ENCODE assay signal across 8 cellular contexts in the genomic region with DNA sequence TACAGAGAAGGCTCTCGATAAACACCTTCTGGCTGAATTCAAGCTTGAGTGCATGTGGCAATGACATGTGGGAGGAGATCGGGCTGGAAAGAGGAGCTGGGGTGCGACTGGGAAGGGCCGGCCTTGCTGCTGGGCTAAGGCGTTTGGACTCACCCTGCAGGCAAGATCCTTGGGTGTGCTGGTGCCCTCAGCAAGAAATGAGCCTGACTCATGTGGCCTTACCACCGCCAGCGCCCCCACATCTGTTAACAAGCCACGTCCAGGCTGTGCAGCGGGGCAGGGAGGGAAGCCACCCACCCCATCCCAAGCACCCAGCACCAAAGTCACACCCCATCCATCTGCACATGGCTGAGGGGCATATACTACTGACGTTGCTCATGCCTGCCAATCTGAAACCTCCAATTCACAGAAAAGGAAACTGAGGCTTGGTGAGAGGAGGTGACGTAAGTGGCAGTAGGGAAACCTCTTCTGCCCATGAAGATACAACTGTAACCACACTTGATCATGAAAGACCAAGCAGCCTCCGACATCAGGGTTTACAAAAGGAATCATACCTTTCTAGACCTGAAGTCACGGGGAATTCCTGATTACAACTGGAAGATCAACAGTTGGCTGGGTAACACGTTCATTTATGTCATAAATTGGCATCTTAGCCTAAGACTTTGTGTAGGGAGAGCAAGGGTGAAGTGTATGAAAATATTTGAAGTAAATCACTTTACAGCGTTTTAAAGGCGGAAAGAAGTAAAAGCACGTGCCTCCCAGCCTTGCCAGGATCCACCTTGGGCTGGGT. TPM values are rescaled to one million over a fixed set of nuclear protein-coding genes. Genes with fewer than 3 reads are reported as not detected.
A peak's percentile ranks its signal among the peaks of the same experiment; 100 is the strongest.
DNase-seq lines count a peak whose midpoint lies in the region; ATAC-seq, FAIRE-seq and TF ChIP-seq lines count a peak whose summit lies in the region.

No MANE protein-coding gene starts in this region.

- H3K27ac ChIP-seq in foreskin keratinocyte, result peak overlapping the region; percentile 83
- H3K27ac ChIP-seq in prostate gland, result peak overlapping the region; percentile 90 to 97

- in situ Hi-C loops in G401 (cut with HindIII; ENCODE audit: low sequenced_read_pairs), result no loop called here

- H3K9me3 Mint-ChIP-seq in T-cell, result no peaks in the 10 kb centered on the region

- no peaks in the 10 kb centered on the region for H3K27me3 Mint-ChIP-seq in T-cell

- 53% methylated on average over 17 of the region's 17 CpGs for WGBS in prostate gland

- H3K27me3 ChIP-seq in foreskin keratinocyte, result peaks cover 4% of the 10 kb centered on the region
- H3K27me3 ChIP-seq in prostate gland (replicated peaks; ENCODE audit: insufficient read depth), result no peaks in the 10 kb centered on the region

- TF ChIP-seq POLR2A in prostate gland (IDR thresholded peaks at IDR 0.05), result no peak

- TF ChIP-seq CTCF in foreskin keratinocyte (conservative IDR thresholded peaks at IDR 0.05) (no peak), prostate gland (IDR thresholded peaks at IDR 0.05) (no peak)

- peak overlapping the region; percentile 70 to 85 for H3K27ac Mint-ChIP-seq in T-cell

- H3K9me3 ChIP-seq in prostate gland, result no peaks in the 10 kb centered on the region

- CTCF ChIA-PET in T-cell (lab: Charles Lee), result interaction anchor here (0.6 to 3.6 kb wide), 12 partner anchors 7 to 660 kb away, joined by 3 to 20 read pairs (median 3); a partner anchor contains a TSS

- H3K4me3 ChIP-seq in prostate gland, result peak overlapping the region; percentile 94 to 96

- peaks cover 32 to 42% (median 36%) of the 10 kb centered on the region in 3 donors for H3K4me1 Mint-ChIP-seq in T-cell

- no peaks in the 10 kb centered on the region for H3K36me3 ChIP-seq in prostate gland

- peaks cover 3% of the 10 kb centered on the region for H3K36me3 Mint-ChIP-seq in T-cell

- intact Hi-C loops in prostate gland (cut with DNase I), result loop anchor here (10.0 kb wide), 1 partner anchor 425 kb away; a partner anchor contains a TSS

- peak overlapping the region; percentile 83 to 91 (median 87) for H3K4me3 Mint-ChIP-seq in T-cell

- ATAC-seq in T-cell (replicated peaks in 1 of 4) (no peak), foreskin keratinocyte (no peak), HG03571 (IDR thresholded peaks at IDR 0.05; ENCODE audit: unreplicated experiment) (no peak), HG02642 (IDR thresholded peaks at IDR 0.05; ENCODE audit: poor library complexity, unreplicated experiment) (no peak), GM19452 (IDR thresholded peaks at IDR 0.05; ENCODE audit: unreplicated experiment) (no peak)

- H3K4me1 ChIP-seq in foreskin keratinocyte (peaks cover 8% of the 10 kb centered on the region), prostate gland (replicated peaks) (peaks cover 8% of the 10 kb centered on the region)

- peak; percentile 23 for DNase-seq in G401 (ENCODE audit: low spot score)
- DNase-seq in T-cell, result no peak
- peak in 1 of 2 donors; percentile 22 for DNase-seq in foreskin keratinocyte
- no peak for DNase-seq in prostate gland (ENCODE audit: low spot score)
- DNase-seq in RCC 7860 (ENCODE audit: low spot score), result no peak

- POLR2A ChIA-PET in T-cell (lab: Charles Lee), result interaction anchor here in 1 of 2 donors (1.0 to 2.3 kb wide), 2 partner anchors 11 to 203 kb away, joined by 3 to 22 read pairs; a partner anchor contains a TSS

- no peak for FAIRE-seq in RCC 7860 (lab: Jason Lieb, UNC)

RNA-seq across cellular contexts. Expression of a gene that starts 1.1 kb away (rescaled TPM):
- total RNA-seq in G401 (2014; rRNA removed; shearing (Covaris generic)), result 47.6 and 53.7 TPM in 2 replicates
- total RNA-seq in T-cell, result 10 to 100 TPM; 11.1 to 20.7 (median 17.2) TPM
- 21.0 and 23.8 TPM in 2 replicates for total RNA-seq in foreskin keratinocyte
- 21.8 and 23.1 TPM in 2 replicates for polyA plus RNA-seq in foreskin keratinocyte
- total RNA-seq in prostate gland, result 10 to 100 TPM; 29.9 to 39.4 TPM

RNA-seq across cellular contexts. Expression of a gene that starts 17.2 kb away (rescaled TPM):
- total RNA-seq in G401 (2014; rRNA removed; shearing (Covaris generic)), result 0.37 and 1.2 TPM in 2 replicates
- total RNA-seq in T-cell (under 1 TPM; 0.10 to 0.51 (median 0.16) TPM), foreskin keratinocyte (not detected in 2 replicates), prostate gland (1 to 10 TPM; 3.3 to 7.0 TPM)
- polyA plus RNA-seq in foreskin keratinocyte, result not detected in 2 replicates
